8 cellular contexts compared by ENCODE assay signal in the genomic region with DNA sequence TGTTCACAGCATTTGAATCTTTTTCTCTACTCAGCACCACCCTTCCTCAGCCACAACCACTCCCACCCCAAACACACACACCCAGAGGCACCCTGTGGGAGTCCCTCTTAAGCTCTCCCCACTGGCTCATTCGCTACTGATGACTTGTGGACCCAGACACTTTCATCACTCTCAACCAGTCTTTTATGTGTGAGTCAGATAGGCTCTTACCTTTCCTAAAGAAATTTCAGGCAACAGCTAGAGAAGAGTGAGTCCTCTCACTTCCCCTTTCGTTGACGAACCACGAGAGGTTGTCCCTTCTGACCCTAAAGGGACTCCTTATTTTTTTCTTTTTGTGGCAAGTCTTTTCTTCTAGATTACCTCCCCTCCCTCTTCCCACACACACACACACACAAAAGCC. TPM values are rescaled to one million over a fixed set of nuclear protein-coding genes. Genes with fewer than 3 reads are reported as not detected.
A peak's percentile ranks its signal among the peaks of the same experiment; 100 is the strongest.
DNase-seq lines count a peak whose midpoint lies in the region; ATAC-seq and TF ChIP-seq lines count a peak whose summit lies in the region.

No MANE protein-coding gene starts in this region.

- POLR2A ChIA-PET in CD4-positive, alpha-beta memory T cell (lab: Charles Lee; ENCODE audit: partially characterized antibody): interaction anchor here (2.3 kb wide), 1 partner anchor 59 kb away, joined by 20 read pairs; a partner anchor contains a TSS

- TF ChIP-seq CTCF in upper lobe of right lung (IDR thresholded peaks at IDR 0.05): no peak
- TF ChIP-seq CTCF in BE2C (IDR thresholded peaks at IDR 0.05; ENCODE audit: low read depth, low read length): no peak

- H3K9me3 Mint-ChIP-seq in CD4-positive, alpha-beta memory T cell: no peaks in the 10 kb centered on the region

- no peak overlapping the region for H4K5ac ChIP-seq in mesendoderm (ENCODE audit: low read length)

- peaks cover 24% of the 10 kb centered on the region for H3K4me1 ChIP-seq in CD4-positive, alpha-beta memory T cell (ENCODE audit: insufficient read depth, low read length)
- H3K4me1 ChIP-seq in mesendoderm (ENCODE audit: control insufficient read depth, low read depth, low read length): peaks cover 32% of the 10 kb centered on the region
- H3K4me1 ChIP-seq in upper lobe of right lung: peaks cover 67% of the 10 kb centered on the region
- peaks cover 15% of the 10 kb centered on the region for H3K4me1 ChIP-seq in BE2C

- H2BK15ac ChIP-seq in mesendoderm (replicated peaks; ENCODE audit: low read depth): peak overlapping the region; percentile 76

- no peaks in the 10 kb centered on the region for H3K9me3 ChIP-seq in CD4-positive, alpha-beta memory T cell (ENCODE audit: control insufficient read depth in 1 of 2, low read length in 2 of 2)
- H3K9me3 ChIP-seq in upper lobe of right lung (no peaks in the 10 kb centered on the region), BE2C (no peaks in the 10 kb centered on the region)

- no peaks in the 10 kb centered on the region for H3K27me3 ChIP-seq in CD4-positive, alpha-beta memory T cell (ENCODE audit: insufficient read depth, low read length)
- no peaks in the 10 kb centered on the region for H3K27me3 ChIP-seq in mesendoderm (ENCODE audit: insufficient read depth, low read length, poor library complexity)
- H3K27me3 ChIP-seq in upper lobe of right lung: no peaks in the 10 kb centered on the region
- no peaks in the 10 kb centered on the region for H3K27me3 ChIP-seq in BE2C

- no peak overlapping the region for H3K4me2 ChIP-seq in mesendoderm (ENCODE audit: low read length)

- peak overlapping the region in 5 of 8 donors; percentile 7 to 51 (median 26) for H3K4me3 Mint-ChIP-seq in CD4-positive, alpha-beta memory T cell

- intact Hi-C loops in CD4-positive, alpha-beta memory T cell (cut with micrococcal nuclease): loop anchor here (2.0 to 5.0 kb wide), 2 partner anchors 29 to 470 kb away; no protein-coding TSS in a partner anchor
- intact Hi-C loops in upper lobe of right lung (cut with DNase I): no loop called here

- no peak overlapping the region for H4K8ac ChIP-seq in mesendoderm (ENCODE audit: low read depth, low read length)

- H3K36me3 Mint-ChIP-seq in CD4-positive, alpha-beta memory T cell: no peaks in the 10 kb centered on the region

- H3K4me1 Mint-ChIP-seq in CD4-positive, alpha-beta memory T cell: peaks cover 25 to 34% (median 27%) of the 10 kb centered on the region in 4 donors

- H3K27ac Mint-ChIP-seq in CD4-positive, alpha-beta memory T cell: peak overlapping the region; percentile 3 to 86 (median 63)

- ATAC-seq in GM21367 (IDR thresholded peaks at IDR 0.05; ENCODE audit: unreplicated experiment) (peak; percentile 97), HG03575 (IDR thresholded peaks at IDR 0.05; ENCODE audit: extremely low read depth, insufficient number of reproducible peaks, low FRiP score, unreplicated experiment) (peak; percentile 95), upper lobe of right lung (peak; percentile 73)

- H3K36me3 ChIP-seq in CD4-positive, alpha-beta memory T cell (ENCODE audit: insufficient read depth, low read length): no peaks in the 10 kb centered on the region
- H3K36me3 ChIP-seq in mesendoderm (ENCODE audit: control insufficient read depth, insufficient read depth, low read length) (no peaks in the 10 kb centered on the region), upper lobe of right lung (no peaks in the 10 kb centered on the region), BE2C (no peaks in the 10 kb centered on the region)

- no CpG with 5 or more reads among the region's 4 CpGs for WGBS in mesendoderm (ENCODE audit: extremely low coverage, insufficient coverage, low lambda C conversion rate)

- peaks cover 5% of the 10 kb centered on the region for H3K79me1 ChIP-seq in mesendoderm (ENCODE audit: low read length)

- peak overlapping the region; percentile 23 for H2BK5ac ChIP-seq in mesendoderm (ENCODE audit: low read length)

- H3K9ac ChIP-seq in mesendoderm (ENCODE audit: low read length): no peak overlapping the region

- peak overlapping the region; percentile 73 for H3K18ac ChIP-seq in mesendoderm (ENCODE audit: low read length)

- no peak overlapping the region for H3K4me3 ChIP-seq in CD4-positive, alpha-beta memory T cell (ENCODE audit: low read length in 2 of 2)
- H3K4me3 ChIP-seq in mesendoderm (ENCODE audit: low read length) (no peak overlapping the region), upper lobe of right lung (no peak overlapping the region), BE2C (ENCODE audit: low read depth, low read length) (no peak overlapping the region)

- DNase-seq in CD4-positive, alpha-beta memory T cell: peak; percentile 3 to 55 (median 13)
- peak; percentile 50 for DNase-seq in activated T-cell treated with anti-CD3 and anti-CD28 coated beads for 4 hours
- peak; percentile 42 for DNase-seq in mesendoderm
- no peak for DNase-seq in upper lobe of right lung
- no peak for DNase-seq in BE2C
- DNase-seq in EL: no peak

- peak overlapping the region; percentile 7 for H2AK5ac ChIP-seq in mesendoderm (ENCODE audit: low read length)

- H3K79me2 ChIP-seq in mesendoderm (ENCODE audit: control insufficient read depth, insufficient read depth, low read length): peaks cover 2% of the 10 kb centered on the region

- no peaks in the 10 kb centered on the region for H3K27me3 Mint-ChIP-seq in CD4-positive, alpha-beta memory T cell

- peak overlapping the region; percentile 6 for H3K56ac ChIP-seq in mesendoderm (ENCODE audit: low read length)

- CTCF ChIA-PET in CD4-positive, alpha-beta memory T cell (lab: Charles Lee; ENCODE audit: partially characterized antibody): interaction anchor here (1.0 to 2.9 kb wide), 9 partner anchors 8 to 468 kb away, joined by 3 to 34 read pairs (median 9); a partner anchor contains a TSS

- H3K4ac ChIP-seq in mesendoderm (ENCODE audit: low read depth, low read length): peak overlapping the region; percentile 42

- H3K23ac ChIP-seq in mesendoderm (ENCODE audit: low read length): no peak overlapping the region

- H3K27ac ChIP-seq in CD4-positive, alpha-beta memory T cell (ENCODE audit: low read depth, low read length): no peak overlapping the region
- H3K27ac ChIP-seq in mesendoderm (ENCODE audit: low read depth, low read length) (peak overlapping the region; percentile 43), upper lobe of right lung (peak overlapping the region; percentile 51)

- no peak overlapping the region for H2BK120ac ChIP-seq in mesendoderm (ENCODE audit: low read depth, low read length)

RNA-seq across cellular contexts. Expression of a gene that starts 58.1 kb away (rescaled TPM):
- 1 to 10 TPM; 4.5 to 5.8 TPM for total RNA-seq in CD4-positive, alpha-beta memory T cell
- polyA plus RNA-seq in CD4-positive, alpha-beta memory T cell: 1 to 10 TPM; 1.2 to 6.2 TPM
- polyA plus RNA-seq in mesendoderm (2013, experiment 1 of 2): 2.5 TPM
- 2.4 TPM for polyA plus RNA-seq in mesendoderm (2013, experiment 2 of 2)
- total RNA-seq in upper lobe of right lung: 117 TPM
- 2.5 TPM for polyA plus RNA-seq in BE2C (2012; ENCODE audit: insufficient read depth, insufficient read length, low read depth)

Comparison
In these comparisons a context has a peak if more than half of its experiments do, and no peak if none do; other contexts are left out.
1. DNase-seq: peak in CD4-positive, alpha-beta memory T cell (5 of 5), activated T-cell treated with anti-CD3 and anti-CD28 coated beads for 4 hours (single experiment) and mesendoderm (single experiment); none in upper lobe of right lung (single experiment), BE2C (single experiment) and EL (single experiment).
2. RNA of a gene that starts 58.1 kb away (total RNA-seq): 117 TPM in upper lobe of right lung (single experiment); 4.5 to 5.8 TPM in CD4-positive, alpha-beta memory T cell; every median in the first group is over 10 times any median in the second.
3. Peak in every context shown above with its lines, with median percentiles within 50 percentile points of each other: ATAC-seq.